In genomic region chr1:40059292-40059959, GRCh38 we compare ENCODE assay signal across 1 cellular context.
TF ChIP-seq lines count a peak whose summit lies in the region.

No MANE protein-coding gene starts in this region.

TF ChIP-seq in K562, 482 proteins besides CTCF, POLR2A, EP300 and RAD21 (continued from another document and continues in another):
- no peak for TF ChIP-seq MXD1 (CRISPR knock-in tag; IDR thresholded peaks at IDR 0.05; ENCODE audit: borderline replicate concordance, poor library complexity, severe bottlenecking)
- TF ChIP-seq SREBF1 (IDR thresholded peaks at IDR 0.05; ENCODE audit: borderline replicate concordance, low read depth, low read length) = no peak
- no peak; the same call in 1 of the 2 replicates for TF ChIP-seq LCOR (CRISPR knock-in tag; IDR thresholded peaks at IDR 0.05)
- no peak for TF ChIP-seq ZNF143 (CRISPR knock-in tag; IDR thresholded peaks at IDR 0.05)
- no peak for TF ChIP-seq ZC3H8 (IDR thresholded peaks at IDR 0.05)
- no peak for TF ChIP-seq REST (CRISPR knock-in tag; IDR thresholded peaks at IDR 0.05; ENCODE audit: low read depth)
- no peak for TF ChIP-seq GABPB1 (CRISPR knock-in tag; IDR thresholded peaks at IDR 0.05)
- no peak; a peak in 1 of 4 replicates for TF ChIP-seq TEAD1 (CRISPR knock-in tag; IDR thresholded peaks at IDR 0.05)
- no peak for TF ChIP-seq ZNF57 (CRISPR knock-in tag; IDR thresholded peaks at IDR 0.05)
- TF ChIP-seq ZNF24 (IDR thresholded peaks at IDR 0.05) = no peak
- TF ChIP-seq PURB (CRISPR knock-in tag; IDR thresholded peaks at IDR 0.05; ENCODE audit: low read depth) = no peak
- TF ChIP-seq GATAD2B (IDR thresholded peaks at IDR 0.05; ENCODE audit: borderline replicate concordance) = 0 out of 2 replicates have a peak, but pooled peaks have one; percentile 63
- TF ChIP-seq TRIM25 (IDR thresholded peaks at IDR 0.05; ENCODE audit: borderline replicate concordance) = no peak
- TF ChIP-seq MTA2 (IDR thresholded peaks at IDR 0.05; ENCODE audit: low read depth) = peak; percentile 54
- no peak for TF ChIP-seq ZNF134 (CRISPR knock-in tag; conservative IDR thresholded peaks at IDR 0.05)
- peak; percentile 89 for TF ChIP-seq DPF2 (IDR thresholded peaks at IDR 0.05)
- peak; percentile 75; the same call in 1 of the 2 replicates for TF ChIP-seq MEF2A (IDR thresholded peaks at IDR 0.05; ENCODE audit: control insufficient read depth, low read depth, low read length)
- no peak for TF ChIP-seq SIX5 (IDR thresholded peaks at IDR 0.05; ENCODE audit: borderline replicate concordance in 1 of 2, insufficient read depth in 1 of 2, low read depth in 1 of 2, low read length in 2 of 2)
- TF ChIP-seq ZNF507 (tag; conservative IDR thresholded peaks at IDR 0.05) = no peak
- no peak for TF ChIP-seq ATF2 (CRISPR knock-in tag; IDR thresholded peaks at IDR 0.05)
- no peak for TF ChIP-seq IFI16 (CRISPR knock-in tag; IDR thresholded peaks at IDR 0.05)
- TF ChIP-seq NBN (IDR thresholded peaks at IDR 0.05; ENCODE audit: low read depth) = no peak; the same call in 1 of the 2 replicates
- TF ChIP-seq CEBPG (CRISPR knock-in tag; IDR thresholded peaks at IDR 0.05) = peak; percentile 87; the same call in 1 of the 2 replicates
- peak; percentile 95 to 96 for TF ChIP-seq CEBPG (tag; conservative IDR thresholded peaks at IDR 0.05 in 1 of 2, IDR thresholded peaks at IDR 0.05 in 1 of 2)
- no peak for TF ChIP-seq NR2C2 (CRISPR knock-in tag; IDR thresholded peaks at IDR 0.05)
- no peak for TF ChIP-seq NR2C2 (tag; IDR thresholded peaks at IDR 0.05)
- TF ChIP-seq SMC3 (conservative IDR thresholded peaks at IDR 0.05; ENCODE audit: insufficient read depth, low read depth, low read length) = no peak
- no peak for TF ChIP-seq MCM2 (IDR thresholded peaks at IDR 0.05; ENCODE audit: low read depth)
- no peak for TF ChIP-seq CBX8 (IDR thresholded peaks at IDR 0.05; ENCODE audit: borderline replicate concordance, extremely low read depth, low read depth, low read length, poor library complexity, severe bottlenecking)
- TF ChIP-seq CHD1 (IDR thresholded peaks at IDR 0.05; ENCODE audit: low read length) = no peak
- TF ChIP-seq ZNF253 (CRISPR knock-in tag; conservative IDR thresholded peaks at IDR 0.05) = no peak
- TF ChIP-seq TSHZ1 (CRISPR knock-in tag; IDR thresholded peaks at IDR 0.05) = no peak
- no peak for TF ChIP-seq ZNF780A (CRISPR knock-in tag; IDR thresholded peaks at IDR 0.05)
- TF ChIP-seq ZNF639 (CRISPR knock-in tag; conservative IDR thresholded peaks at IDR 0.05 in 1 of 2, IDR thresholded peaks at IDR 0.05 in 1 of 2) = no peak
- peak; percentile 38; the same call in 1 of the 2 replicates for TF ChIP-seq MYC (IDR thresholded peaks at IDR 0.05; ENCODE audit: low read depth, low read length)
- TF ChIP-seq MYC (CRISPR knock-in tag; IDR thresholded peaks at IDR 0.05; ENCODE audit: borderline replicate concordance, low read depth) = no peak
- no peak for TF ChIP-seq HDAC8 (tag; IDR thresholded peaks at IDR 0.05)
- TF ChIP-seq ZNF384 (IDR thresholded peaks at IDR 0.05; ENCODE audit: low read depth, low read length) = 0 out of 2 replicates have a peak, but pooled peaks have one; percentile 14
- TF ChIP-seq IRF2 (CRISPR knock-in tag; IDR thresholded peaks at IDR 0.05) = no peak
- peak in 1 of 2 experiments; percentile 79; a peak in 1 of 4 replicates for TF ChIP-seq RCOR1 (IDR thresholded peaks at IDR 0.05; ENCODE audit: borderline replicate concordance in 1 of 2, low read depth in 2 of 2, low read length in 2 of 2)
- TF ChIP-seq RREB1 (CRISPR knock-in tag; IDR thresholded peaks at IDR 0.05) = no peak
- no peak for TF ChIP-seq ZNF655 (CRISPR knock-in tag; IDR thresholded peaks at IDR 0.05)
- no peak for TF ChIP-seq DDX20 (tag; IDR thresholded peaks at IDR 0.05; ENCODE audit: low read depth)
